Comparison of ENCODE assay signal across 8 cellular contexts in the genomic region with DNA sequence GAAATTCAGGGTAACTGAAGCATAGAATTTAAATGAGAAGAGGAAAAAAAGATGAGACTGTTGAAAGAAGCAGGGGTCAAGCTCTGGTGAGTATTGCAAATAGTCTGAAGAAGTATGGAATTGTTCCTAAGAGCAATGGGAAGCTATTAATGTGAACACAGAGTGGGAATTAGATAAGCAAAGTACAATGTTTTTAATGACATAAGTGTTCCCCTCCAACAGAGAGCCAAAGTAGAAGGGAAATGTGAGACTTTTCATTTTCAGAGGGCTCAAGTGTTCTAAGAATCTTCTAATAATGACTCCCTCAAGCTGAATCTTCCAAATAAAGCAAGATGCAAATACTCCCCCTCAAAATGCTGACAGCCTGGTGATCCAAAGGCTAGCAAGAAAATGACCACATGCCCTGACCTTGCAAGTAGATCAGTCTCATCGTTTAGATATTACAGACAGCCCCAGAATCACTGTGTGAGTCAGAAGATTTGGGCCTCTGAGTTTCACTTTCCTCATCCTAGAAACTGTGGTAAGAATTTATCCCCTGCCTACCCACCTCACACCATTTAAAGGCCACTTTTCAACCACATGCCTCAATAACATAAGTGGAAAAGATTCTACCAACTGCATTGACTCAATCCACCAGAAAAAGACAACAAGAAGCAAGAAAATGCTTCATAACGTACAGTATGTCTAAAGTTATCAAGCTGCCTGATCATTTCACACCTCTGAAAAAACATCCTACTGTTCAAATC.
A peak's percentile ranks its signal among the peaks of the same experiment; 100 is the strongest.
DNase-seq lines count a peak whose midpoint lies in the region; ATAC-seq, FAIRE-seq and TF ChIP-seq lines count a peak whose summit lies in the region.
"Not testable (repeated sequence)": the region's sequence is repeated elsewhere in the genome, so short reads cannot be mapped to it uniquely, and the experiment has no call there.

No MANE protein-coding gene starts in this region.

- not testable (repeated sequence) for H3K4me3 Mint-ChIP-seq in CD14-positive monocyte; activated CD8-positive, alpha-beta T cell treated with anti-CD3 and anti-CD28 coated beads for 36 hours
- peak overlapping the region; percentile 37 for H3K4me3 Mint-ChIP-seq in natural killer cell treated with Interleukin-12 subunit alpha and Interleukin-12 subunit beta and Interleukin-15 and Interleukin-18, amount 100 ng/mL, for 72 hours

- DNase-seq in CD14-positive monocyte (ENCODE audit: low spot score); GM19239 (ENCODE audit: insufficient read length, low spot score); activated CD8-positive, alpha-beta T cell treated with anti-CD3 and anti-CD28 coated beads for 36 hours; foreskin keratinocyte; natural killer cell treated with Interleukin-12 subunit alpha and Interleukin-12 subunit beta and Interleukin-15 and Interleukin-18, amount 100 ng/mL, for 72 hours (ENCODE audit: low spot score): not testable (repeated sequence)

- not testable (repeated sequence) for H3K4me1 ChIP-seq in foreskin keratinocyte

- POLR2A ChIA-PET in activated CD8-positive, alpha-beta T cell treated with anti-CD3 and anti-CD28 coated beads for 36 hours (lab: Charles Lee) = not testable (repeated sequence)

- H3K27ac Mint-ChIP-seq in CD14-positive monocyte = peak overlapping the region in 6 of 7 donors; percentile 56 to 91 (median 82)
- H3K27ac Mint-ChIP-seq in activated CD8-positive, alpha-beta T cell treated with anti-CD3 and anti-CD28 coated beads for 36 hours = not testable (repeated sequence)
- peak overlapping the region in 1 of 2 donors; percentile 88 for H3K27ac Mint-ChIP-seq in natural killer cell treated with Interleukin-12 subunit alpha and Interleukin-12 subunit beta and Interleukin-15 and Interleukin-18, amount 100 ng/mL, for 72 hours

- not testable (repeated sequence) for H3K9me3 Mint-ChIP-seq in CD14-positive monocyte; activated CD8-positive, alpha-beta T cell treated with anti-CD3 and anti-CD28 coated beads for 36 hours; natural killer cell treated with Interleukin-12 subunit alpha and Interleukin-12 subunit beta and Interleukin-15 and Interleukin-18, amount 100 ng/mL, for 72 hours

- H3K27me3 ChIP-seq in foreskin keratinocyte = not testable (repeated sequence)

- ATAC-seq in GM21786 (IDR thresholded peaks at IDR 0.05; ENCODE audit: unreplicated experiment) (peak; percentile 63), HG02981 (IDR thresholded peaks at IDR 0.05; ENCODE audit: unreplicated experiment) (peak; percentile 66), HG03520 (IDR thresholded peaks at IDR 0.05; ENCODE audit: unreplicated experiment) (peak; percentile 61), foreskin keratinocyte (peak; percentile 94)
- ATAC-seq in activated CD8-positive, alpha-beta T cell treated with anti-CD3 and anti-CD28 coated beads for 36 hours = peak; percentile 91
- ATAC-seq in natural killer cell treated with Interleukin-12 subunit alpha and Interleukin-12 subunit beta and Interleukin-15 and Interleukin-18, amount 100 ng/mL, for 72 hours = peak; percentile 92 to 94

- FAIRE-seq in GM19239 (lab: Jason Lieb, UNC) = peak; percentile 4

- intact Hi-C loops in CD14-positive monocyte (cut with micrococcal nuclease); activated CD8-positive, alpha-beta T cell treated with anti-CD3 and anti-CD28 coated beads for 36 hours (cut with micrococcal nuclease): not testable (repeated sequence)

- CTCF ChIA-PET in activated CD8-positive, alpha-beta T cell treated with anti-CD3 and anti-CD28 coated beads for 36 hours (lab: Charles Lee) = not testable (repeated sequence)

- TF ChIP-seq CTCF in CD14-positive monocyte (IDR thresholded peaks at IDR 0.05); activated CD8-positive, alpha-beta T cell treated with anti-CD3 and anti-CD28 coated beads for 36 hours (IDR thresholded peaks at IDR 0.05); foreskin keratinocyte (conservative IDR thresholded peaks at IDR 0.05): not testable (repeated sequence)

- not testable (repeated sequence) for H3K36me3 Mint-ChIP-seq in CD14-positive monocyte; activated CD8-positive, alpha-beta T cell treated with anti-CD3 and anti-CD28 coated beads for 36 hours (ENCODE audit: low read depth); natural killer cell treated with Interleukin-12 subunit alpha and Interleukin-12 subunit beta and Interleukin-15 and Interleukin-18, amount 100 ng/mL, for 72 hours

- not testable (repeated sequence) for H3K27ac ChIP-seq in foreskin keratinocyte

- H3K27me3 Mint-ChIP-seq in CD14-positive monocyte (ENCODE audit: low read depth in 3 of 3); activated CD8-positive, alpha-beta T cell treated with anti-CD3 and anti-CD28 coated beads for 36 hours; natural killer cell treated with Interleukin-12 subunit alpha and Interleukin-12 subunit beta and Interleukin-15 and Interleukin-18, amount 100 ng/mL, for 72 hours: not testable (repeated sequence)

- peaks cover 10% of the 10 kb centered on the region for H3K4me1 Mint-ChIP-seq in CD14-positive monocyte
- not testable (repeated sequence) for H3K4me1 Mint-ChIP-seq in activated CD8-positive, alpha-beta T cell treated with anti-CD3 and anti-CD28 coated beads for 36 hours (ENCODE audit: low read depth); natural killer cell treated with Interleukin-12 subunit alpha and Interleukin-12 subunit beta and Interleukin-15 and Interleukin-18, amount 100 ng/mL, for 72 hours (ENCODE audit: low read depth in 2 of 2)
